ENCODE assay signal across 8 cellular contexts in the genomic region with DNA sequence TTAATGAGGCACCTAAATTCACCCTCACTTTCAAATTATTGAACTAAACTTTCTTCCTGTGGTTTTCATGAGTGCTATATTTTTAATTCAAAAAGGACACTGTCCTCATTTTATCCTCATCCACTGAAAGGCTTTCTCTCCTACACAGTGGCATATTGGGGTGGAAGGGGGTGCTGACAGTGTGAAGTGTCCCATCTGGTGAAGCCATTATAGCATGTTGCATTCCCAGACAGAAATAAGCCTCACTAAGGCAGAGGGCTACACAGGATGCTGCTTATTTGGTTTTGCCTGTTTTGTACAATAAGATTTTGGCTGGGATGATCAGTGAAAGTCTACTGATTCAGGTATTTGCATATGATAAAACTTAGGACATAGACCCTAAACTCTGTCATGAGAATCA.
"Had no signal": no experiment of that assay in that cellular context is flagged by ENCODE, and none has a peak within 500 bp of the region (broad histone marks: within the 10 kb centered on the region; RNA-seq: fewer than 3 reads in every experiment).

No MANE protein-coding gene starts in this region.

- DNase-seq: GM23248, GOT3, H7, H9, HCEC 1CT, HFFc6 had no signal

- ATAC-seq: GM23338, HCT116 had no signal

- H3K9me3 Mint-ChIP-seq: GM23338, H9, HFFc6 had no signal

- H3K27ac Mint-ChIP-seq: GM23338, H9, HFFc6 had no signal

- H3K4me1 Mint-ChIP-seq: GM23338 had no signal

- H3K4me3 Mint-ChIP-seq: GM23338, H9, HFFc6 had no signal
